3 cellular contexts compared by ENCODE assay signal in the genomic region with DNA sequence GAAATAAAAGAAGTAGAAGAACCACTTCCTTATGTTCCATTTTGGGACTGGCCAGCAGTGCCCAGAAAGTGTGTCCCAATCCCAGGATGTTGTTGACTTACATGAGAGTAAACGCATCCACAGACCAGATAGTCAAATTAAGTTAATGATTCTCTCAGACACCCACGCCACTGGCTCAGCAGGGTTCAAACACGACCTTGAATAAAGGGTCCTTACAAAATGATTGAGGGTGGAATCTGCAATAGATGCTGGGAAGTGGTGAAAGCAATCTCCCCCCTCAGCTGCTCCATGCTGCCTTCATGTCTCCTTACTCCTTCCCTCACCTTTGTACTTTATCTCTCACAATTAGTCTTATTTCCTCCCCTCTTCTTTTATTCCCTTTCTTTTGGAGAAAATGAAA. TPM values are rescaled to one million over a fixed set of nuclear protein-coding genes. Genes with fewer than 3 reads are reported as not detected.
"Had no signal": no experiment of that assay in that cellular context is flagged by ENCODE, and none has a peak within 500 bp of the region (broad histone marks: within the 10 kb centered on the region; RNA-seq: fewer than 3 reads in every experiment).

PLGLB1 (minus strand) TSS at position 101 of the 400 bp plus-strand sequence; CDS start at position 40, 61 bp downstream.

RNA-seq across cellular contexts. Expression of gene PLGLB1, which starts in this region (rescaled TPM):
- total RNA-seq: H1, HT-29 had no signal
- polyA plus RNA-seq: K562 had no signal
